Comparison of ENCODE assay signal across 14 cellular contexts in the genomic region with DNA sequence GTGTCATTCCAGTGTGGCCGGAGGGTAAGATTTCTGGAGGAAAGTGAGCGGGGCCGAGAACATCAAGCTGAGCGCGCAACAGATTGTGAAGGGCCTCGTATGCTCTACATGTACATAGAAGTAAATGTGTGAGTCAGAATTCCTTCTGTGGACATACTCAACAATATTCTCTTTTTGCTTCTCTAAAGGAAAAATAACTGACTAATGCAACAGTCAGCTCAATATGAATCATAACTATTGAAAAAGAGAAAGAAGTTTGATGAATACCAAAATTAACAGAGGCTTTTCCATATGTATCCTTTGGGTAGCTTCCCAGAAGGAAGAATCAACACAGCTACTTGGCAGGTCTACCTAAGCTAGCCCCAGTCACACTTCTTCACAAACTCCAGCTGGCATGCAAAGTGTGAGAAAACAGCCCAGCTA.
DNase-seq lines count a peak whose midpoint lies in the region; ATAC-seq and TF ChIP-seq lines count a peak whose summit lies in the region.
"Had no signal": no experiment of that assay in that cellular context is flagged by ENCODE, and none has a peak within 500 bp of the region (broad histone marks: within the 10 kb centered on the region; RNA-seq: fewer than 3 reads in every experiment).

No MANE protein-coding gene starts in this region.

- no peaks in the 10 kb centered on the region for H3K79me2 ChIP-seq in fibroblast of lung (ENCODE audit: control insufficient read depth, insufficient read depth, low read length)
- no peaks in the 10 kb centered on the region for H3K79me2 ChIP-seq in hepatocyte

- no peaks in the 10 kb centered on the region for H3K9me2 ChIP-seq in hepatocyte (replicated peaks; ENCODE audit: insufficient read depth)

- H2AFZ ChIP-seq in fibroblast of lung (ENCODE audit: low read length) (no peak overlapping the region), hepatocyte (no peak overlapping the region)

- TF ChIP-seq CTCF in fibroblast of lung (conservative IDR thresholded peaks at IDR 0.05 in 1 of 2, IDR thresholded peaks at IDR 0.05 in 1 of 2; ENCODE audit: low read depth in 1 of 2, low read length in 2 of 2) (no peak), hepatocyte (IDR thresholded peaks at IDR 0.05; ENCODE audit: poor library complexity) (no peak)

- H4K20me1 ChIP-seq in fibroblast of lung (ENCODE audit: control insufficient read depth, extremely low read depth, insufficient read depth, low read length) = no peaks in the 10 kb centered on the region
- H4K20me1 ChIP-seq in hepatocyte (ENCODE audit: insufficient read depth, poor library complexity, severe bottlenecking) = no peaks in the 10 kb centered on the region

- H3K9ac ChIP-seq in fibroblast of lung (ENCODE audit: insufficient read depth, low read length) = no peak overlapping the region

- DNase-seq in EH (ENCODE audit: low read depth) = peak; percentile 82
- peak; percentile 34 for DNase-seq in RPMI7951 (ENCODE audit: low read depth)
- peak; percentile 85 to 90 for DNase-seq in fibroblast of lung (ENCODE audit: low read depth in 2 of 2)
- peak; percentile 88 for DNase-seq in stromal cell of bone marrow (ENCODE audit: low read depth)
- no peak for DNase-seq in hepatocyte (ENCODE audit: low spot score)
- no peak for DNase-seq in NCI-H1436 (lab: John Stamatoyannopoulos, UW)
- DNase-seq: activated CD4-positive, alpha-beta memory T cell treated with anti-CD3 and anti-CD28 coated beads for 36 hours; CD8-positive, alpha-beta memory T cell; effector memory CD4-positive, alpha-beta T cell; Kasumi-1; left cardiac atrium; NCI-H2081 treated with DMSO at 0.1 percent for 48 hours had no signal

- H3K36me3 ChIP-seq in fibroblast of lung (ENCODE audit: control insufficient read depth, insufficient read depth, low read length) (no peaks in the 10 kb centered on the region), hepatocyte (replicated peaks; ENCODE audit: insufficient read depth, low read depth) (no peaks in the 10 kb centered on the region)

- H3K4me1 ChIP-seq in fibroblast of lung (ENCODE audit: control insufficient read depth, extremely low read depth, insufficient read depth, low read length) (peaks cover 2% of the 10 kb centered on the region), hepatocyte (ENCODE audit: insufficient read depth) (no peaks in the 10 kb centered on the region)

- H3K27ac ChIP-seq in fibroblast of lung (ENCODE audit: insufficient read depth, low read length) = peak overlapping the region; percentile 2
- no peak overlapping the region for H3K27ac ChIP-seq in hepatocyte

- no peak overlapping the region for H3K4me3 ChIP-seq in fibroblast of lung (replicated peaks in 1 of 4; ENCODE audit: control extremely low read depth in 1 of 4, insufficient read depth in 1 of 4, low read depth in 3 of 4, low read length in 4 of 4)
- no peak overlapping the region for H3K4me3 ChIP-seq in hepatocyte

- WGBS in hepatocyte (ENCODE audit: low lambda C conversion rate, missing lambda C conversion rate) = 92% methylated on average over 6 of the region's 6 CpGs

- H3K4me2 ChIP-seq in fibroblast of lung (ENCODE audit: extremely low read depth, insufficient read depth, low read length) (no peak overlapping the region), hepatocyte (no peak overlapping the region)

- no peak for ATAC-seq in GM18517 (IDR thresholded peaks at IDR 0.05; ENCODE audit: unreplicated experiment)
- ATAC-seq: Right ventricle myocardium inferior had no signal

- H3K9me3 ChIP-seq in fibroblast of lung (ENCODE audit: control insufficient read depth, insufficient read depth, low read depth, low read length) (no peaks in the 10 kb centered on the region), hepatocyte (ENCODE audit: low read depth) (no peaks in the 10 kb centered on the region)

- no peaks in the 10 kb centered on the region for H3K27me3 ChIP-seq in fibroblast of lung (ENCODE audit: control insufficient read depth, insufficient read depth, low read length)
- no peaks in the 10 kb centered on the region for H3K27me3 ChIP-seq in hepatocyte

Comparison
In these comparisons a context has a peak if more than half of its experiments do, and no peak if none do; other contexts are left out.
1. DNase-seq: peak in EH (single experiment), RPMI7951 (single experiment), fibroblast of lung (2 of 2) and stromal cell of bone marrow (single experiment); none in hepatocyte (single experiment) and NCI-H1436 (single experiment).